In genomic region chr2:16525265-16525887, GRCh38 we compare ENCODE assay signal across 8 cellular contexts.
A peak's percentile ranks its signal among the peaks of the same experiment; 100 is the strongest.
DNase-seq lines count a peak whose midpoint lies in the region; ATAC-seq and TF ChIP-seq lines count a peak whose summit lies in the region.

No MANE protein-coding gene starts in this region.

- H3K4me3 Mint-ChIP-seq in WTC11 = no peak overlapping the region

- H3K4me3 ChIP-seq in lower lobe of right lung = no peak overlapping the region

- TF ChIP-seq CTCF in WTC11 (IDR thresholded peaks at IDR 0.05) = peak; percentile 78
- peak; percentile 53 for TF ChIP-seq CTCF in lower lobe of right lung (IDR thresholded peaks at IDR 0.05)

- no peaks in the 10 kb centered on the region for H3K36me3 Mint-ChIP-seq in WTC11

- H3K27ac ChIP-seq in lower lobe of right lung = no peak overlapping the region

- DNase-seq in NCI-H1436 (lab: John Stamatoyannopoulos, UW) = peak; percentile 10
- no peak for DNase-seq in NCI-H1436 treated with DMSO at 0.1 percent for 48 hours (lab: John Stamatoyannopoulos, UW)
- peak; percentile 25 for DNase-seq in HuH-7.5 (ENCODE audit: low spot score)
- DNase-seq in WTC11 (ENCODE audit: low spot score) = peak; percentile 81
- no peak for DNase-seq in lower lobe of right lung
- no peak for DNase-seq in anterior cingulate cortex (lab: John Stamatoyannopoulos, UW)
- no peak for DNase-seq in NCI-H187 treated with DMSO at 0.1 percent for 48 hours (lab: John Stamatoyannopoulos, UW)

- no peaks in the 10 kb centered on the region for H3K27me3 ChIP-seq in lower lobe of right lung (ENCODE audit: low read depth)

- no peaks in the 10 kb centered on the region for H3K36me3 ChIP-seq in lower lobe of right lung

- H3K9me3 ChIP-seq in lower lobe of right lung = no peaks in the 10 kb centered on the region

- H3K9me3 Mint-ChIP-seq in WTC11 = no peaks in the 10 kb centered on the region

- H3K27ac Mint-ChIP-seq in WTC11 = no peak overlapping the region

- CTCF ChIA-PET in WTC11 (lab: Charles Lee) = interaction anchor here (0.6 to 3.4 kb wide), 34 partner anchors 8 to 890 kb away, joined by 3 to 44 read pairs (median 4); no protein-coding TSS in a partner anchor

- ATAC-seq in WTC11 = peak; percentile 82
- ATAC-seq in lower lobe of right lung = peak; percentile 43 to 58
- no peak for ATAC-seq in GM18870 (IDR thresholded peaks at IDR 0.05; ENCODE audit: unreplicated experiment)

- POLR2A ChIA-PET in WTC11 (lab: Charles Lee) = no interaction called here

- peaks cover 15% of the 10 kb centered on the region for H3K4me1 Mint-ChIP-seq in WTC11

- intact Hi-C loops in lower lobe of right lung (cut with DNase I) = no loop called here

- peaks cover 3% of the 10 kb centered on the region; the same call in 1 of the 2 replicates for H3K27me3 Mint-ChIP-seq in WTC11 (ENCODE audit: low read depth)

- no peaks in the 10 kb centered on the region for H3K4me1 ChIP-seq in lower lobe of right lung

TF ChIP-seq in WTC11, 78 proteins besides CTCF, POLR2A, EP300 and RAD21:
- TF ChIP-seq GRHL2 (CRISPR knock-in tag; IDR thresholded peaks at IDR 0.05; ENCODE audit: insufficient replicate concordance, severe bottlenecking) (no peak), ZNF423 (CRISPR knock-in tag; IDR thresholded peaks at IDR 0.05) (no peak), FOXP4 (CRISPR knock-in tag; IDR thresholded peaks at IDR 0.05) (no peak), NR1H2 (CRISPR knock-in tag; IDR thresholded peaks at IDR 0.05) (no peak), E2F5 (CRISPR knock-in tag; IDR thresholded peaks at IDR 0.05) (no peak), PREB (CRISPR knock-in tag; IDR thresholded peaks at IDR 0.05; ENCODE audit: borderline replicate concordance) (no peak), ESRRA (CRISPR knock-in tag; IDR thresholded peaks at IDR 0.05; ENCODE audit: borderline replicate concordance) (no peak), E2F1 (CRISPR knock-in tag; IDR thresholded peaks at IDR 0.05) (no peak), NFATC4 (CRISPR knock-in tag; IDR thresholded peaks at IDR 0.05) (no peak)
TF ChIP-seq in WTC11: peak in this region for 0.

Comparison
In these comparisons a context has a peak if more than half of its experiments do, and no peak if none do; other contexts are left out.
1. DNase-seq: peak in NCI-H1436 (single experiment), HuH-7.5 (single experiment) and WTC11 (single experiment); none in NCI-H1436 treated with DMSO at 0.1 percent for 48 hours (single experiment), lower lobe of right lung (single experiment), anterior cingulate cortex (0 of 58) and NCI-H187 treated with DMSO at 0.1 percent for 48 hours (single experiment).